ENCODE assay signal across 16 cellular contexts in genomic region chr12:2547273-2548044, GRCh38.
A peak's percentile ranks its signal among the peaks of the same experiment; 100 is the strongest.
DNase-seq lines count a peak whose midpoint lies in the region; TF ChIP-seq lines count a peak whose summit lies in the region.
"Had no signal": no experiment of that assay in that cellular context is flagged by ENCODE, and none has a peak within 500 bp of the region (broad histone marks: within the 10 kb centered on the region; RNA-seq: fewer than 3 reads in every experiment).

No MANE protein-coding gene starts in this region.

- peak overlapping the region; percentile 46 for H3K27ac ChIP-seq in cardiac muscle cell
- peak overlapping the region in 1 of 2 donors; percentile 37 for H3K27ac ChIP-seq in right atrium auricular region
- peak overlapping the region in 1 of 4 donors; percentile 26 for H3K27ac ChIP-seq in sigmoid colon
- H3K27ac ChIP-seq: BLaER1 had no signal

- DNase-seq in cardiac muscle cell (ENCODE audit: low read depth in 1 of 2, low spot score in 1 of 2): no peak
- no peak for DNase-seq in right atrium auricular region (ENCODE audit: low spot score)
- peak; percentile 86 for DNase-seq in MV-4-11 (lab: John Stamatoyannopoulos, UW)
- peak; percentile 45 for DNase-seq in UCSD-AML1 (lab: John Stamatoyannopoulos, UW; ENCODE audit: unreplicated experiment)
- DNase-seq in sigmoid colon: peak; percentile 27
- DNase-seq in NCI-H1930 (lab: John Stamatoyannopoulos, UW): no peak
- DNase-seq in NCI-H510A (lab: John Stamatoyannopoulos, UW): no peak
- DNase-seq in midbrain (lab: John Stamatoyannopoulos, UW): no peak
- DNase-seq: DMS 273 treated with DMSO at 0.1 percent for 48 hours, H7, NCI-H1436, NCI-H2029 treated with DMSO at 0.1 percent for 48 hours, NCI-H510A treated with DMSO at 0.1 percent for 48 hours, NCI-H82, SIG-M5 had no signal

- TF ChIP-seq CTCF in cardiac muscle cell (IDR thresholded peaks at IDR 0.05; ENCODE audit: low read depth, low read length): no peak
- no peak for TF ChIP-seq CTCF in right atrium auricular region (IDR thresholded peaks at IDR 0.05)
- no peak for TF ChIP-seq CTCF in sigmoid colon (IDR thresholded peaks at IDR 0.05)

- no peak for TF ChIP-seq EP300 in sigmoid colon (IDR thresholded peaks at IDR 0.05)

- no peak for TF ChIP-seq POLR2A in sigmoid colon (IDR thresholded peaks at IDR 0.05)

- H3K36me3 ChIP-seq in cardiac muscle cell (no peaks in the 10 kb centered on the region), right atrium auricular region (peaks cover 41% of the 10 kb centered on the region), sigmoid colon (peaks cover 6 to 79% (median 12%) of the 10 kb centered on the region in 4 donors)
- H3K36me3 ChIP-seq: BLaER1 had no signal

- intact Hi-C loops in sigmoid colon (cut with DNase I): no loop called here

- H3K9me3 ChIP-seq in cardiac muscle cell (ENCODE audit: low read depth) (no peaks in the 10 kb centered on the region), right atrium auricular region (no peaks in the 10 kb centered on the region), sigmoid colon (no peaks in the 10 kb centered on the region)
- H3K9me3 ChIP-seq: BLaER1 had no signal

- peaks cover 12% of the 10 kb centered on the region for H3K4me1 ChIP-seq in cardiac muscle cell (ENCODE audit: low read depth)
- peaks cover 0 to 29% of the 10 kb centered on the region in 2 donors for H3K4me1 ChIP-seq in right atrium auricular region
- peaks cover 0 to 13% (median 0%) of the 10 kb centered on the region in 4 donors for H3K4me1 ChIP-seq in sigmoid colon
- H3K4me1 ChIP-seq: BLaER1 had no signal

- H3K27me3 ChIP-seq in cardiac muscle cell (no peaks in the 10 kb centered on the region), right atrium auricular region (no peaks in the 10 kb centered on the region), sigmoid colon (no peaks in the 10 kb centered on the region)
- H3K27me3 ChIP-seq: BLaER1 had no signal

- H3K4me3 ChIP-seq in cardiac muscle cell (no peak overlapping the region), right atrium auricular region (no peak overlapping the region), sigmoid colon (no peak overlapping the region)
- H3K4me3 ChIP-seq: BLaER1 had no signal

- WGBS in sigmoid colon, 2 donors: 88 to 91% methylated on average over 11 of the region's 11 CpGs

Comparison
In these comparisons a context has a peak if more than half of its experiments do, and no peak if none do; other contexts are left out.
1. DNase-seq: peak in MV-4-11 (single experiment), UCSD-AML1 (single experiment) and sigmoid colon (single experiment); none in cardiac muscle cell (0 of 2), right atrium auricular region (single experiment), NCI-H1930 (0 of 2), NCI-H510A (single experiment) and midbrain (single experiment).